In the genomic region with DNA sequence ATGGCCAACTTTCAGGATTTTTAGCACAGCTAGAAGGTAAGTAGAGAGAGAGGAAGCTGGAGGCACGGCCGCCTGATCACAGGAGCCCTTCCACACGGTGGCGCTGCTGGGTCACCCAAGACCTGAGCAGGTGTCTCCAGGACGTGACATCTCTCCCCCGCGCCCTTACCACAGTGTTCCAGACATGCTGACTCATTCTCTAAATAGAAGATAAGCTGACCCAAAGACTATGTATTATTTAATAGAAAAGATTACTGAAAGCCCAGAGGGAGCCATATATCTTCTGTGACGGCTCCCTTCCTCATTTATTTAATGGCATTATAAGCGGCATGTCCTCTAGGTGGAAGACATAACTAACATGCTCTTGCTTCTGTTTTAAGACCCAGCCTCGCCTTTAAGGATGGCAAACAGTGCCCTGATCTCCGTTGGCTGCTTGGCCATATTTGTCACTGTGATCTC, we compare ENCODE assay signal across 8 cellular contexts. TPM values are rescaled to one million over a fixed set of nuclear protein-coding genes. Genes with fewer than 3 reads are reported as not detected.
DNase-seq lines count a peak whose midpoint lies in the region; TF ChIP-seq lines count a peak whose summit lies in the region.

No MANE protein-coding gene starts in this region.

- H3K4me1 ChIP-seq in osteoblast (ENCODE audit: insufficient read depth, low read length) (peaks cover 4% of the 10 kb centered on the region), tibial artery (no peaks in the 10 kb centered on the region)

- no peak overlapping the region for H2AFZ ChIP-seq in osteoblast (ENCODE audit: low read length)

- DNase-seq in GF-D8 (lab: John Stamatoyannopoulos, UW) (peak; percentile 88), H7 (peak; percentile 73), RKO (ENCODE audit: low spot score) (peak; percentile 88), activated T-helper 1 cell treated with Interleukin-2 at 50 U/mL for 16 hours (ENCODE audit: low read depth) (peak; percentile 75), fibroblast of villous mesenchyme (ENCODE audit: low read depth) (peak; percentile 94), osteoblast (ENCODE audit: insufficient read length, low spot score, missing footprints) (peak; percentile 84), tibial artery (peak; percentile 67 to 80)

- no peaks in the 10 kb centered on the region for H3K36me3 ChIP-seq in H7 (replicated peaks; ENCODE audit: control insufficient read depth, insufficient read depth, low read length)
- H3K36me3 ChIP-seq in osteoblast (ENCODE audit: insufficient read depth, low read length) = no peaks in the 10 kb centered on the region
- peaks cover 19 to 46% (median 27%) of the 10 kb centered on the region in 3 donors for H3K36me3 ChIP-seq in tibial artery

- peak overlapping the region; percentile 17 for H3K4me2 ChIP-seq in osteoblast (ENCODE audit: insufficient read depth, low read length)

- H3K4me3 ChIP-seq in H7 (ENCODE audit: insufficient read depth, low read depth, low read length) (no peak overlapping the region), fibroblast of villous mesenchyme (ENCODE audit: low read depth, low read length) (no peak overlapping the region), osteoblast (ENCODE audit: insufficient read depth, low read length) (no peak overlapping the region), tibial artery (no peak overlapping the region)

- no peaks in the 10 kb centered on the region for H3K79me2 ChIP-seq in osteoblast (ENCODE audit: insufficient read depth, low read length)

- intact Hi-C loops in tibial artery (cut with DNase I; ENCODE audit: low total_unique reads) = no loop called here

- TF ChIP-seq CTCF in LNCAP (IDR thresholded peaks at IDR 0.05) (peak; percentile 93), fibroblast of villous mesenchyme (IDR thresholded peaks at IDR 0.05; ENCODE audit: insufficient read depth, low read depth, low read length) (peak; percentile 86), osteoblast (IDR thresholded peaks at IDR 0.05; ENCODE audit: extremely low read depth, low read depth, low read length) (peak; percentile 89), tibial artery (IDR thresholded peaks at IDR 0.05) (peak; percentile 35 to 66)

- no peaks in the 10 kb centered on the region for H4K20me1 ChIP-seq in osteoblast (ENCODE audit: insufficient read depth, low read length)

- H3K27ac ChIP-seq in osteoblast (ENCODE audit: low read depth, low read length) (no peak overlapping the region), tibial artery (no peak overlapping the region)

- H3K27me3 ChIP-seq in H7 (ENCODE audit: control insufficient read depth, insufficient read depth, low read length) (no peaks in the 10 kb centered on the region; the same call in 1 of the 2 replicates), osteoblast (ENCODE audit: insufficient read depth, low read length) (peaks cover 5% of the 10 kb centered on the region), tibial artery (no peaks in the 10 kb centered on the region)

- H3K9me3 ChIP-seq in osteoblast (ENCODE audit: low read depth, low read length) (no peaks in the 10 kb centered on the region), tibial artery (no peaks in the 10 kb centered on the region)

RNA-seq across cellular contexts. Expression of a gene that starts 26.0 kb away (rescaled TPM):
- total RNA-seq in H7 (2014; rRNA removed; shearing (Covaris generic)) = 100 and 108 TPM in 2 replicates
- 60.0 and 62.8 TPM in 2 replicates for total RNA-seq in fibroblast of villous mesenchyme
- total RNA-seq in osteoblast = 38.4 and 43.6 TPM in 2 replicates

RNA-seq across cellular contexts. Expression of a gene that starts 26.6 kb away (rescaled TPM):
- 0.70 and 1.2 TPM in 2 replicates for total RNA-seq in H7 (2014; rRNA removed; shearing (Covaris generic))
- total RNA-seq in fibroblast of villous mesenchyme (60.9 and 93.7 TPM in 2 replicates), osteoblast (380 and 480 TPM in 2 replicates)

Comparison
In these comparisons a context has a peak if more than half of its experiments do, and no peak if none do; other contexts are left out.
1. RNA of a gene that starts 26.6 kb away (total RNA-seq): 380 to 480 TPM in osteoblast and 60.9 to 93.7 TPM in fibroblast of villous mesenchyme; 0.70 to 1.2 TPM in H7; every median in the first group is over 10 times any median in the second.
2. Peak in every context shown above with its lines, with median percentiles within 50 percentile points of each other: DNase-seq and CTCF ChIP-seq.